16 cellular contexts compared by ENCODE assay signal in genomic region chr11:45087301-45087700, GRCh38. TPM values are rescaled to one million over a fixed set of nuclear protein-coding genes. Genes with fewer than 3 reads are reported as not detected.
A peak's percentile ranks its signal among the peaks of the same experiment; 100 is the strongest.
DNase-seq lines count a peak whose midpoint lies in the region; ATAC-seq and TF ChIP-seq lines count a peak whose summit lies in the region.
"Had no signal": no experiment of that assay in that cellular context is flagged by ENCODE, and none has a peak within 500 bp of the region (broad histone marks: within the 10 kb centered on the region; RNA-seq: fewer than 3 reads in every experiment).

No MANE protein-coding gene starts in this region.

- no peak overlapping the region for H3K4me3 Mint-ChIP-seq in activated T-cell treated with anti-CD3 and anti-CD28 coated beads, Interleukin-2, amount 50 U/mL, for 72 hours
- no peak overlapping the region for H3K4me3 Mint-ChIP-seq in activated T-cell treated with anti-CD3 and anti-CD28 coated beads, Interleukin-2, amount 50 U/mL, for 4 hours
- H3K4me3 Mint-ChIP-seq: activated CD4-positive, alpha-beta memory T cell treated with anti-CD3 and anti-CD28 coated beads, Interleukin-2, amount 10 ng/mL, durations not matched to agents 7 days and 5 days; dendritic cell treated with granulocyte-macrophage colony-stimulating factor and Interleukin-4, amounts not matched to agents 40 ng/mL and 50 ng/mL, for 4 days had no signal

- no peak overlapping the region for H3K4me2 ChIP-seq in fibroblast of lung (ENCODE audit: extremely low read depth, insufficient read depth, low read length)

- H3K36me3 Mint-ChIP-seq in activated T-cell treated with anti-CD3 and anti-CD28 coated beads, Interleukin-2, amount 50 U/mL, for 72 hours (ENCODE audit: insufficient read depth in 2 of 2), result peaks cover 0 to 4% of the 10 kb centered on the region in 2 donors
- H3K36me3 Mint-ChIP-seq in activated T-cell treated with anti-CD3 and anti-CD28 coated beads, Interleukin-2, amount 50 U/mL, for 4 hours (ENCODE audit: insufficient read depth), result no peaks in the 10 kb centered on the region

- no peaks in the 10 kb centered on the region for H3K27me3 ChIP-seq in fibroblast of lung (ENCODE audit: control insufficient read depth, insufficient read depth, low read length)

- peaks cover 16% of the 10 kb centered on the region for H3K4me1 Mint-ChIP-seq in activated T-cell treated with anti-CD3 and anti-CD28 coated beads, Interleukin-2, amount 50 U/mL, for 72 hours (ENCODE audit: low read depth)
- peaks cover 34% of the 10 kb centered on the region for H3K4me1 Mint-ChIP-seq in activated T-cell treated with anti-CD3 and anti-CD28 coated beads, Interleukin-2, amount 50 U/mL, for 4 hours (ENCODE audit: low read depth)

- H3K79me2 ChIP-seq in fibroblast of lung (ENCODE audit: control insufficient read depth, insufficient read depth, low read length), result no peaks in the 10 kb centered on the region

- no peak overlapping the region for H2AFZ ChIP-seq in fibroblast of lung (ENCODE audit: low read length)

- H3K27ac ChIP-seq in fibroblast of lung (ENCODE audit: insufficient read depth, low read length) (peak overlapping the region; percentile 33), temporal lobe (ENCODE audit: low read depth, low read length) (peak overlapping the region; percentile 44)

- peak overlapping the region; percentile 4 for H3K27ac Mint-ChIP-seq in activated T-cell treated with anti-CD3 and anti-CD28 coated beads, Interleukin-2, amount 50 U/mL, for 72 hours
- H3K27ac Mint-ChIP-seq: activated CD4-positive, alpha-beta memory T cell treated with anti-CD3 and anti-CD28 coated beads, Interleukin-2, amount 10 ng/mL, durations not matched to agents 7 days and 5 days; dendritic cell treated with granulocyte-macrophage colony-stimulating factor and Interleukin-4, amounts not matched to agents 40 ng/mL and 50 ng/mL, for 4 days had no signal

- no peaks in the 10 kb centered on the region for H4K20me1 ChIP-seq in fibroblast of lung (ENCODE audit: control insufficient read depth, extremely low read depth, insufficient read depth, low read length)

- intact Hi-C loops in left colon (cut with DNase I, micrococcal nuclease), result loop anchor here in 1 of 2 donors (5.0 kb wide), 1 partner anchor 140 kb away; no protein-coding TSS in a partner anchor

- TF ChIP-seq CTCF in fibroblast of lung (conservative IDR thresholded peaks at IDR 0.05 in 1 of 2, IDR thresholded peaks at IDR 0.05 in 1 of 2; ENCODE audit: low read depth in 1 of 2, low read length in 2 of 2), result no peak

- DNase-seq in activated T-cell treated with anti-CD3 and anti-CD28 coated beads, Interleukin-2, amount 50 U/mL, for 72 hours, result no peak
- DNase-seq in activated T-cell treated with anti-CD3 and anti-CD28 coated beads, Interleukin-2, amount 50 U/mL, for 4 hours, result no peak
- peak; percentile 76 for DNase-seq in NCI-H69 (lab: John Stamatoyannopoulos, UW)
- no peak for DNase-seq in fibroblast of lung (ENCODE audit: low read depth in 2 of 2)
- no peak for DNase-seq in NCI-H226
- DNase-seq in left colon, result no peak
- DNase-seq: activated CD4-positive, alpha-beta memory T cell treated with anti-CD3 and anti-CD28 coated beads, Interleukin-2, amount 10 ng/mL, durations not matched to agents 7 days and 5 days; activated naive CD4-positive, alpha-beta T cell; EL; NCI-H187; OCI-M1; small intestine; T-helper 2 cell had no signal

- no peaks in the 10 kb centered on the region for H3K36me3 ChIP-seq in fibroblast of lung (ENCODE audit: control insufficient read depth, insufficient read depth, low read length)

- no peaks in the 10 kb centered on the region for H3K9me3 ChIP-seq in fibroblast of lung (ENCODE audit: control insufficient read depth, insufficient read depth, low read depth, low read length)

- no peak overlapping the region for H3K9ac ChIP-seq in fibroblast of lung (ENCODE audit: insufficient read depth, low read length)

- ATAC-seq in activated T-cell treated with anti-CD3 and anti-CD28 coated beads, Interleukin-2, amount 50 U/mL, for 72 hours (replicated peaks in 1 of 2), result no peak
- ATAC-seq in activated T-cell treated with anti-CD3 and anti-CD28 coated beads, Interleukin-2, amount 50 U/mL, for 4 hours, result no peak
- ATAC-seq in GM19324 (IDR thresholded peaks at IDR 0.05; ENCODE audit: low FRiP score, unreplicated experiment) (no peak), left colon (no peak)

- peaks cover 42% of the 10 kb centered on the region for H3K4me1 ChIP-seq in fibroblast of lung (ENCODE audit: control insufficient read depth, extremely low read depth, insufficient read depth, low read length)

- H3K27me3 Mint-ChIP-seq in activated T-cell treated with anti-CD3 and anti-CD28 coated beads, Interleukin-2, amount 50 U/mL, for 72 hours (ENCODE audit: low read depth), result no peaks in the 10 kb centered on the region
- peaks cover 2% of the 10 kb centered on the region for H3K27me3 Mint-ChIP-seq in activated T-cell treated with anti-CD3 and anti-CD28 coated beads, Interleukin-2, amount 50 U/mL, for 4 hours (ENCODE audit: low read depth)

- peaks cover 0 to 3% of the 10 kb centered on the region in 2 donors for H3K9me3 Mint-ChIP-seq in activated T-cell treated with anti-CD3 and anti-CD28 coated beads, Interleukin-2, amount 50 U/mL, for 72 hours
- H3K9me3 Mint-ChIP-seq in activated T-cell treated with anti-CD3 and anti-CD28 coated beads, Interleukin-2, amount 50 U/mL, for 4 hours, result peaks cover 4% of the 10 kb centered on the region
- H3K9me3 Mint-ChIP-seq: activated CD4-positive, alpha-beta memory T cell treated with anti-CD3 and anti-CD28 coated beads, Interleukin-2, amount 10 ng/mL, durations not matched to agents 7 days and 5 days; dendritic cell treated with granulocyte-macrophage colony-stimulating factor and Interleukin-4, amounts not matched to agents 40 ng/mL and 50 ng/mL, for 4 days had no signal

- H3K4me3 ChIP-seq in fibroblast of lung (replicated peaks in 1 of 4; ENCODE audit: control extremely low read depth in 1 of 4, insufficient read depth in 1 of 4, low read depth in 3 of 4, low read length in 4 of 4), result no peak overlapping the region

RNA-seq across cellular contexts. Expression of gene PRDM11, which starts 59.1 kb away (rescaled TPM):
- total RNA-seq in activated T-cell treated with anti-CD3 and anti-CD28 coated beads, Interleukin-2, amount 50 U/mL, for 72 hours, result 1 to 10 TPM; 1.2 to 2.0 TPM
- 1 to 10 TPM; 6.0 to 8.5 (median 6.8) TPM for total RNA-seq in activated T-cell treated with anti-CD3 and anti-CD28 coated beads, Interleukin-2, amount 50 U/mL, for 4 hours
- total RNA-seq in fibroblast of lung, result 3.9 and 4.0 TPM in 2 replicates
- polyA plus RNA-seq in fibroblast of lung, result 1.2 and 3.1 TPM in 2 replicates
- polyA plus RNA-seq in fibroblast of lung (2012), result 1.5 and 3.6 TPM in 2 replicates
- 2.8 and 7.4 TPM in 2 replicates for polyA minus RNA-seq in fibroblast of lung (ENCODE audit: low replicate concordance)
- total RNA-seq in temporal lobe, result 8.4 TPM
- 1 to 10 TPM; 6.6 to 9.7 TPM for total RNA-seq in left colon
